Comparison of ENCODE assay signal across 14 cellular contexts in genomic region chr13:99103536-99103935, GRCh38.
DNase-seq lines count a peak whose midpoint lies in the region; ATAC-seq and TF ChIP-seq lines count a peak whose summit lies in the region.
"Had no signal": no experiment of that assay in that cellular context is flagged by ENCODE, and none has a peak within 500 bp of the region (broad histone marks: within the 10 kb centered on the region; RNA-seq: fewer than 3 reads in every experiment).

No MANE protein-coding gene starts in this region.

- no peak for ATAC-seq in Right ventricle myocardium inferior
- ATAC-seq in HG02798 (IDR thresholded peaks at IDR 0.05; ENCODE audit: poor library complexity, unreplicated experiment): no peak
- ATAC-seq: gastrocnemius medialis had no signal

- H3K4me1 ChIP-seq in left ventricle myocardium inferior (no peaks in the 10 kb centered on the region), skeletal muscle satellite cell (ENCODE audit: control insufficient read depth, insufficient read depth, low read length) (no peaks in the 10 kb centered on the region)
- H3K4me1 ChIP-seq: gastrocnemius medialis, HAP-1 had no signal

- H3K4me3 ChIP-seq in left ventricle myocardium inferior: peak overlapping the region; percentile 13
- no peak overlapping the region for H3K4me3 ChIP-seq in skeletal muscle satellite cell (ENCODE audit: low read length)
- H3K4me3 ChIP-seq: gastrocnemius medialis, HAP-1 had no signal

- H3K36me3 ChIP-seq in left ventricle myocardium inferior (no peaks in the 10 kb centered on the region), skeletal muscle satellite cell (ENCODE audit: insufficient read depth, low read length) (no peaks in the 10 kb centered on the region)
- H3K36me3 ChIP-seq: gastrocnemius medialis, HAP-1 had no signal

- no peak overlapping the region for H3K9ac ChIP-seq in skeletal muscle satellite cell (ENCODE audit: low read depth, low read length)

- DNase-seq in left ventricle myocardium inferior: no peak
- DNase-seq in Right ventricle myocardium inferior (ENCODE audit: missing footprints): no peak
- DNase-seq in NCI-H524 (lab: John Stamatoyannopoulos, UW): peak; percentile 50 to 90
- peak; percentile 42 for DNase-seq in globus pallidus (ENCODE audit: low spot score)
- DNase-seq in COLO829 (ENCODE audit: low spot score): no peak
- no peak for DNase-seq in ureter (ENCODE audit: low spot score)
- DNase-seq: activated CD4-positive, alpha-beta T cell treated with anti-CD3 and anti-CD28 coated beads for 4 hours; activated naive CD8-positive, alpha-beta T cell treated with anti-CD3 and anti-CD28 coated beads for 36 hours; activated T-cell treated with anti-CD3 and anti-CD28 coated beads, Interleukin-2, amount 50 U/mL, for 1 hour; DND-41; gastrocnemius medialis had no signal

- intact Hi-C loops in left ventricle myocardium inferior (cut with micrococcal nuclease) (no loop called here), Right ventricle myocardium inferior (cut with DNase I) (no loop called here)

- no peak overlapping the region for H3K27ac ChIP-seq in left ventricle myocardium inferior (replicated peaks)
- H3K27ac ChIP-seq: gastrocnemius medialis had no signal

- H3K4me2 ChIP-seq in skeletal muscle satellite cell (ENCODE audit: low read length): peak overlapping the region; percentile 23

- no peak for TF ChIP-seq CTCF in left ventricle myocardium inferior (IDR thresholded peaks at IDR 0.05; ENCODE audit: borderline replicate concordance)

- H3K27me3 ChIP-seq in left ventricle myocardium inferior (ENCODE audit: low read depth): peaks cover 22% of the 10 kb centered on the region
- H3K27me3 ChIP-seq in skeletal muscle satellite cell (ENCODE audit: control insufficient read depth, insufficient read depth, low read length): peaks cover 8% of the 10 kb centered on the region

- H3K9me3 ChIP-seq in left ventricle myocardium inferior (replicated peaks) (no peaks in the 10 kb centered on the region), skeletal muscle satellite cell (replicated peaks; ENCODE audit: low read length) (no peaks in the 10 kb centered on the region)
- H3K9me3 ChIP-seq: gastrocnemius medialis, HAP-1 had no signal

Comparison
In these comparisons a context has a peak if more than half of its experiments do, and no peak if none do; other contexts are left out.
1. DNase-seq: peak in NCI-H524 (2 of 2) and globus pallidus (single experiment); none in left ventricle myocardium inferior (single experiment), Right ventricle myocardium inferior (single experiment), COLO829 (single experiment) and ureter (single experiment).